In genomic region chr1:217273866-217274265, GRCh38 we compare ENCODE assay signal across 17 cellular contexts.
A peak's percentile ranks its signal among the peaks of the same experiment; 100 is the strongest.
DNase-seq lines count a peak whose midpoint lies in the region; ATAC-seq, FAIRE-seq and TF ChIP-seq lines count a peak whose summit lies in the region.
"Had no signal": no experiment of that assay in that cellular context is flagged by ENCODE, and none has a peak within 500 bp of the region (broad histone marks: within the 10 kb centered on the region; RNA-seq: fewer than 3 reads in every experiment).

No MANE protein-coding gene starts in this region.

- no peaks in the 10 kb centered on the region for H4K20me1 ChIP-seq in IMR-90 (ENCODE audit: insufficient read depth, low read length)
- H4K20me1 ChIP-seq in osteoblast (ENCODE audit: insufficient read depth, low read length): no peaks in the 10 kb centered on the region

- H3K4me3 Mint-ChIP-seq in osteocyte (ENCODE audit: unreplicated experiment): no peak overlapping the region
- no peak overlapping the region for H3K4me3 Mint-ChIP-seq in T-cell

- peaks cover 24% of the 10 kb centered on the region for H3K4me1 Mint-ChIP-seq in osteocyte (ENCODE audit: unreplicated experiment)
- H3K4me1 Mint-ChIP-seq in T-cell: no peaks in the 10 kb centered on the region

- no peak for FAIRE-seq in GM12892 (lab: Jason Lieb, UNC)

- H3K9me3 ChIP-seq in IMR-90 (ENCODE audit: control insufficient read depth, insufficient read depth, low read length) (no peaks in the 10 kb centered on the region), osteoblast (ENCODE audit: low read depth, low read length) (no peaks in the 10 kb centered on the region), adrenal gland (replicated peaks in 1 of 3) (no peaks in the 10 kb centered on the region)
- H3K9me3 ChIP-seq: Peyer's patch had no signal

- H3K4me2 ChIP-seq in IMR-90 (ENCODE audit: low read depth, low read length) (no peak overlapping the region), osteoblast (ENCODE audit: insufficient read depth, low read length) (peak overlapping the region; percentile 7)
- H3K4me2 ChIP-seq: KMS-11 had no signal

- TF ChIP-seq POLR2A in IMR-90 (IDR thresholded peaks at IDR 0.05; ENCODE audit: low read depth, low read length) (no peak), GM12892 (IDR thresholded peaks at IDR 0.05; ENCODE audit: low read depth, low read length) (no peak), adrenal gland (IDR thresholded peaks at IDR 0.05) (no peak)

- POLR2A ChIA-PET in IMR-90 (lab: Charles Lee; ENCODE audit: unreplicated experiment) (no interaction called here), T-cell (lab: Charles Lee) (no interaction called here)

- no peaks in the 10 kb centered on the region for H3K36me3 ChIP-seq in ACC112 (ENCODE audit: insufficient read depth, low read length)
- H3K36me3 ChIP-seq in IMR-90 (ENCODE audit: control insufficient read depth, insufficient read depth, low read length): no peaks in the 10 kb centered on the region
- H3K36me3 ChIP-seq in osteoblast (ENCODE audit: insufficient read depth, low read length): no peaks in the 10 kb centered on the region
- H3K36me3 ChIP-seq in adrenal gland (replicated peaks in 1 of 2): no peaks in the 10 kb centered on the region
- H3K36me3 ChIP-seq: Peyer's patch had no signal

- H3K9ac ChIP-seq in IMR-90 (ENCODE audit: low read depth, low read length): no peak overlapping the region
- H3K9ac ChIP-seq: KMS-11 had no signal

- H4K8ac ChIP-seq in IMR-90 (ENCODE audit: low read depth in 2 of 2, low read length in 2 of 2): peak overlapping the region in 1 of 2 experiments; percentile 24; a peak in 1 of 4 replicates

- peak overlapping the region; percentile 48 for H2AFZ ChIP-seq in ACC112 (ENCODE audit: low read length, unreplicated experiment)
- H2AFZ ChIP-seq in IMR-90 (replicated peaks; ENCODE audit: low read length, poor library complexity): no peak overlapping the region
- peak overlapping the region; percentile 11 for H2AFZ ChIP-seq in osteoblast (ENCODE audit: low read length)

- intact Hi-C loops in IMR-90 (cut with micrococcal nuclease): loop anchor here (10.0 kb wide), 1 partner anchor 361 kb away; the partner anchor contains the start of genes GPATCH2 and SPATA17
- intact Hi-C loops in adrenal gland (cut with DNase I): no loop called here

- 87% methylated on average over 3 of the region's 10 CpGs; no CpG with 5 or more reads in 1 of the 2 experiments for WGBS in IMR-90 (ENCODE audit: extremely low coverage in 2 of 2, insufficient read length in 1 of 2), 2 experiments
- 84 to 87% (median 85%) methylated on average over 10 of the region's 10 CpGs for WGBS in adrenal gland, 4 donors

- CTCF ChIA-PET in IMR-90 (lab: Yijun Ruan, JAX) (no interaction called here), T-cell (lab: Charles Lee) (interaction anchor here in 1 of 2 donors (0.7 kb wide), 1 partner anchor 59 kb away, joined by 3 read pairs; no protein-coding TSS in a partner anchor)

- peak; percentile 58 for DNase-seq in IMR-90
- DNase-seq in cardiac fibroblast (ENCODE audit: low read depth in 2 of 2): peak; percentile 60 to 74
- peak; percentile 29 for DNase-seq in osteoblast (ENCODE audit: insufficient read length, low spot score, missing footprints)
- DNase-seq in osteocyte (ENCODE audit: extremely low spot score, unreplicated experiment): no peak
- DNase-seq in GM12892 (ENCODE audit: insufficient read length): no peak
- no peak for DNase-seq in adrenal gland
- DNase-seq in T-cell: no peak
- DNase-seq: 8988T, C1 segment of cervical spinal cord, NCI-H1105 treated with DMSO at 0.1 percent for 48 hours, NCI-H1930, NCI-H2171, NCI-H82, Peyer's patch, Right ventricle myocardium superior had no signal

- H2BK15ac ChIP-seq in IMR-90 (ENCODE audit: low read depth, low read length): no peak overlapping the region

- ATAC-seq in IMR-90 (ENCODE audit: low read depth) (no peak), T-cell (replicated peaks in 1 of 4) (no peak)

- H3K79me1 ChIP-seq in IMR-90 (ENCODE audit: low read depth in 1 of 2, low read length in 2 of 2): no peaks in the 10 kb centered on the region

- H3K27ac ChIP-seq in ACC112 (ENCODE audit: low read depth, low read length): peak overlapping the region; percentile 98
- H3K27ac ChIP-seq in IMR-90 (ENCODE audit: insufficient read depth, low read length): no peak overlapping the region
- H3K27ac ChIP-seq in osteoblast (ENCODE audit: low read depth, low read length): peak overlapping the region; percentile 97
- no peak overlapping the region for H3K27ac ChIP-seq in adrenal gland
- H3K27ac ChIP-seq: KMS-11, Peyer's patch had no signal

- H3K4me3 ChIP-seq in ACC112 (ENCODE audit: low read depth, low read length): peak overlapping the region; percentile 12; the same call in 1 of the 2 replicates
- no peak overlapping the region for H3K4me3 ChIP-seq in IMR-90 (ENCODE audit: insufficient read depth, low read depth, low read length)
- H3K4me3 ChIP-seq in cardiac fibroblast (replicated peaks in 1 of 2; ENCODE audit: low read depth in 2 of 2, low read length in 2 of 2): no peak overlapping the region
- H3K4me3 ChIP-seq in osteoblast (ENCODE audit: insufficient read depth, low read length): no peak overlapping the region
- no peak overlapping the region for H3K4me3 ChIP-seq in adrenal gland
- H3K4me3 ChIP-seq: Peyer's patch had no signal

- peak overlapping the region; percentile 19; the same call in 1 of the 2 replicates for H2BK120ac ChIP-seq in IMR-90 (ENCODE audit: low read depth, low read length)

- no peak overlapping the region for H2AK9ac ChIP-seq in IMR-90 (replicated peaks; ENCODE audit: low read depth, low read length, poor library complexity)

- 0 out of 2 replicates have a peak overlapping the region, but pooled peaks have one; percentile 25 for H3K4ac ChIP-seq in IMR-90 (ENCODE audit: low read depth, low read length)

- no peak overlapping the region for H2BK20ac ChIP-seq in IMR-90 (ENCODE audit: low read depth, low read length)

- H3K18ac ChIP-seq in IMR-90 (ENCODE audit: low read depth, low read length): no peak overlapping the region

- no peak overlapping the region for H3K56ac ChIP-seq in IMR-90 (ENCODE audit: extremely low read depth, insufficient read depth, low read length)

- no peaks in the 10 kb centered on the region for H3K27me3 ChIP-seq in ACC112 (ENCODE audit: insufficient read depth, low read length)
- no peaks in the 10 kb centered on the region for H3K27me3 ChIP-seq in IMR-90 (ENCODE audit: control insufficient read depth, insufficient read depth, low read length)
- H3K27me3 ChIP-seq in osteoblast (ENCODE audit: insufficient read depth, low read length): no peaks in the 10 kb centered on the region
- H3K27me3 ChIP-seq in adrenal gland: no peaks in the 10 kb centered on the region
- H3K27me3 ChIP-seq: Peyer's patch had no signal

- BruUV-seq in IMR-90 (replicated peaks; lab: Mats Ljungman, UMichigan): no TSS peak

- no peak overlapping the region for H4K5ac ChIP-seq in IMR-90 (ENCODE audit: low read depth, low read length)

- no peaks in the 10 kb centered on the region for H3K79me2 ChIP-seq in ACC112 (ENCODE audit: control insufficient read depth, insufficient read depth, low read length, unreplicated experiment)
- H3K79me2 ChIP-seq in osteoblast (ENCODE audit: insufficient read depth, low read length): no peaks in the 10 kb centered on the region

- peak overlapping the region; percentile 43 for H2BK5ac ChIP-seq in IMR-90 (ENCODE audit: low read depth, low read length, poor library complexity, severe bottlenecking)

- H3K4me1 ChIP-seq in ACC112 (ENCODE audit: control insufficient read depth, insufficient read depth, low read length, unreplicated experiment) (peaks cover 62% of the 10 kb centered on the region), IMR-90 (ENCODE audit: control insufficient read depth, insufficient read depth, low read length) (peaks cover 6% of the 10 kb centered on the region), osteoblast (ENCODE audit: insufficient read depth, low read length) (peaks cover 33% of the 10 kb centered on the region), adrenal gland (replicated peaks in 1 of 2) (no peaks in the 10 kb centered on the region)
- H3K4me1 ChIP-seq: Peyer's patch had no signal

- peak overlapping the region; percentile 44 for H3K14ac ChIP-seq in IMR-90 (replicated peaks; ENCODE audit: low read depth, low read length)

- dilution Hi-C loops in IMR-90 (cut with HindIII; ENCODE audit: low sequenced_read_pairs, unreplicated experiment): no loop called here

- H3K23ac ChIP-seq in IMR-90 (ENCODE audit: low read depth, low read length): no peak overlapping the region

- in situ Hi-C loops in IMR-90 (cut with MboI; ENCODE audit: low sequenced_read_pairs): no loop called here

- TF ChIP-seq CTCF in IMR-90 (conservative IDR thresholded peaks at IDR 0.05; ENCODE audit: low read depth, low read length) (no peak), cardiac fibroblast (IDR thresholded peaks at IDR 0.05; ENCODE audit: low read depth, low read length) (no peak), osteoblast (IDR thresholded peaks at IDR 0.05; ENCODE audit: extremely low read depth, low read depth, low read length) (no peak), osteocyte (IDR thresholded peaks at IDR 0.05) (no peak), adrenal gland (IDR thresholded peaks at IDR 0.05) (no peak)

- peak overlapping the region; percentile 16; the same call in 1 of the 2 replicates for H4K91ac ChIP-seq in IMR-90 (ENCODE audit: insufficient read depth, low read depth, low read length)

- peak overlapping the region; percentile 57; the same call in 1 of the 2 replicates for H2AK5ac ChIP-seq in IMR-90 (ENCODE audit: low read depth, low read length)

- H3K27me3 Mint-ChIP-seq in osteocyte (ENCODE audit: unreplicated experiment): no peaks in the 10 kb centered on the region
- peaks cover 0 to 1% of the 10 kb centered on the region in 2 donors for H3K27me3 Mint-ChIP-seq in T-cell

- H3K36me3 Mint-ChIP-seq in osteocyte (ENCODE audit: unreplicated experiment) (no peaks in the 10 kb centered on the region), T-cell (no peaks in the 10 kb centered on the region)

- H3K9me1 ChIP-seq in IMR-90 (ENCODE audit: insufficient read depth, low read length): no peaks in the 10 kb centered on the region; the same call in 1 of the 2 replicates

- TF ChIP-seq RAD21 in IMR-90 (IDR thresholded peaks at IDR 0.05; ENCODE audit: low read length): no peak

- H3K9me3 Mint-ChIP-seq in osteocyte (ENCODE audit: unreplicated experiment): no peaks in the 10 kb centered on the region
- peaks cover 0 to 7% (median 3%) of the 10 kb centered on the region in 3 donors for H3K9me3 Mint-ChIP-seq in T-cell

- H3K27ac Mint-ChIP-seq in osteocyte (ENCODE audit: unreplicated experiment) (no peak overlapping the region), T-cell (no peak overlapping the region)

TF ChIP-seq in IMR-90, 13 proteins besides CTCF, POLR2A, EP300 and RAD21 (continues in another document):
- TF ChIP-seq CHD1 (IDR thresholded peaks at IDR 0.05; ENCODE audit: low read depth, low read length): no peak
- no peak for TF ChIP-seq USF2 (IDR thresholded peaks at IDR 0.05; ENCODE audit: low read depth, low read length)

Comparison
In these comparisons a context has a peak if more than half of its experiments do, and no peak if none do; other contexts are left out.
1. H3K27ac ChIP-seq: peak in ACC112 (single experiment) and osteoblast (single experiment); none in IMR-90 (single experiment) and adrenal gland (0 of 5).
2. DNase-seq: peak in IMR-90 (single experiment), cardiac fibroblast (2 of 2) and osteoblast (single experiment); none in osteocyte (single experiment), GM12892 (single experiment), adrenal gland (0 of 7) and T-cell (0 of 34).